Comparison of ENCODE assay signal across 13 cellular contexts in genomic region chr7:44194069-44194468, GRCh38.
DNase-seq lines count a peak whose midpoint lies in the region; TF ChIP-seq lines count a peak whose summit lies in the region.
"Had no signal": no experiment of that assay in that cellular context is flagged by ENCODE, and none has a peak within 500 bp of the region (broad histone marks: within the 10 kb centered on the region; RNA-seq: fewer than 3 reads in every experiment).

No MANE protein-coding gene starts in this region.

- H3K36me3 ChIP-seq in effector memory CD4-positive, alpha-beta T cell (ENCODE audit: control insufficient read depth, insufficient read depth, low read length), result no peaks in the 10 kb centered on the region
- H3K36me3 ChIP-seq: stomach had no signal

- peak; percentile 33 for DNase-seq in activated CD4-positive, alpha-beta T cell treated with anti-CD3 and anti-CD28 coated beads for 4 hours
- DNase-seq in activated CD4-positive, alpha-beta T cell treated with anti-CD3 and anti-CD28 coated beads for 1 hour, result no peak
- DNase-seq in SW480 (ENCODE audit: low spot score) (peak; percentile 45), fibroblast of mammary gland (ENCODE audit: low read depth) (peak; percentile 65), DMS114 treated with DMSO at 0.1 percent for 48 hours (lab: John Stamatoyannopoulos, UW; ENCODE audit: unreplicated experiment) (no peak), GM10248 (ENCODE audit: extremely low spot score) (no peak)
- peak; percentile 36 to 42 for DNase-seq in stimulated activated CD8-positive, alpha-beta memory T cell treated with anti-CD3 and anti-CD28 coated beads, Interleukin-15, amount 100 ng/mL, for 48 hours (ENCODE audit: low read depth in 2 of 2)
- DNase-seq in effector memory CD4-positive, alpha-beta T cell, result no peak
- DNase-seq: aorta, DMS53, endodermal cell, hippocampal formation, stomach had no signal

- no peaks in the 10 kb centered on the region for H3K4me1 ChIP-seq in effector memory CD4-positive, alpha-beta T cell (ENCODE audit: control insufficient read depth, insufficient read depth, low read length, poor library complexity, severe bottlenecking)
- H3K4me1 ChIP-seq: stomach had no signal

- no peak overlapping the region for H3K27ac ChIP-seq in effector memory CD4-positive, alpha-beta T cell (ENCODE audit: insufficient read depth, low read length, poor library complexity, severe bottlenecking)
- H3K27ac ChIP-seq: stomach had no signal

- no peaks in the 10 kb centered on the region for H3K9me3 ChIP-seq in effector memory CD4-positive, alpha-beta T cell (ENCODE audit: control insufficient read depth, low read length)
- H3K9me3 ChIP-seq: stomach had no signal

- TF ChIP-seq CTCF in fibroblast of mammary gland (conservative IDR thresholded peaks at IDR 0.05; ENCODE audit: control insufficient read depth, insufficient read depth, low read depth, low read length) (no peak), GM10248 (IDR thresholded peaks at IDR 0.05; ENCODE audit: control extremely low read depth, extremely low read depth, low read depth, missing control alignments) (no peak)

- POLR2A ChIA-PET in GM10248 (lab: Yijun Ruan, JAX), result no interaction called here

- H3K4me3 ChIP-seq in fibroblast of mammary gland (ENCODE audit: control insufficient read depth, low read depth, low read length), result no peak overlapping the region
- H3K4me3 ChIP-seq in effector memory CD4-positive, alpha-beta T cell (ENCODE audit: insufficient read depth, low read depth, low read length, poor library complexity, severe bottlenecking), result no peak overlapping the region
- H3K4me3 ChIP-seq: stomach had no signal

- H3K27me3 ChIP-seq in effector memory CD4-positive, alpha-beta T cell (replicated peaks; ENCODE audit: control insufficient read depth, insufficient read depth, low read length, poor library complexity, severe bottlenecking), result no peaks in the 10 kb centered on the region

- CTCF ChIA-PET in GM10248 (lab: Yijun Ruan, JAX), result interaction anchor here (1.1 to 2.1 kb wide), 5 partner anchors 12 to 174 kb away, joined by 3 to 7 read pairs (median 3); no protein-coding TSS in a partner anchor

Comparison
In these comparisons a context has a peak if more than half of its experiments do, and no peak if none do; other contexts are left out.
1. DNase-seq: peak in activated CD4-positive, alpha-beta T cell treated with anti-CD3 and anti-CD28 coated beads for 4 hours (2 of 2), SW480 (single experiment), fibroblast of mammary gland (single experiment) and stimulated activated CD8-positive, alpha-beta memory T cell treated with anti-CD3 and anti-CD28 coated beads, Interleukin-15, amount 100 ng/mL, for 48 hours (2 of 2); none in activated CD4-positive, alpha-beta T cell treated with anti-CD3 and anti-CD28 coated beads for 1 hour (single experiment), effector memory CD4-positive, alpha-beta T cell (0 of 3), DMS114 treated with DMSO at 0.1 percent for 48 hours (single experiment) and GM10248 (single experiment).